Comparison of ENCODE assay signal across 17 cellular contexts in the genomic region with DNA sequence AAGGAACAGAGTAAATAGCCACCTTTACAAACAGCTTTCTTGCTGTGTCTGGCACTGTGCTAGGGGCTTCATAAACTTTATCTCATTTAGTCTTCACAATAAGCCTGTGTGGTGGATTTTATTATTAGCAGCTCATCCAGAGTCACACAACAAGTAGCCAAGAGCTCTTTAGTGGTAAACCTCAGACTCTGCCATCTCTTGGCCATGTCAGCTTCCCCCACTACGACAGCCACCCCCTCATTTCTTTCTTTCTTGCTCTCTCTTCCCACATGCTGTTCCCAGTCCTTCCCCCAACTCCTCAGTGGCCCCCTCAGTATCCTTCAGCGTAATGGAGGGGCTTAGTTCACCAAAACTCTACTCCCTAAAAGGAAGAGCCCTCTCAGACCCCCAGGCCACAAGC. TPM values are rescaled to one million over a fixed set of nuclear protein-coding genes. Genes with fewer than 3 reads are reported as not detected.
DNase-seq lines count a peak whose midpoint lies in the region; ATAC-seq, FAIRE-seq and TF ChIP-seq lines count a peak whose summit lies in the region.
"Had no signal": no experiment of that assay in that cellular context is flagged by ENCODE, and none has a peak within 500 bp of the region (broad histone marks: within the 10 kb centered on the region; RNA-seq: fewer than 3 reads in every experiment).

No MANE protein-coding gene starts in this region.

- H3K36me3 Mint-ChIP-seq in activated T-cell treated with anti-CD3 and anti-CD28 coated beads, Interleukin-2, amount 50 U/mL, for 72 hours (ENCODE audit: insufficient read depth in 2 of 2), result peaks cover 2 to 5% of the 10 kb centered on the region in 2 donors
- H3K36me3 Mint-ChIP-seq in T-cell (no peaks in the 10 kb centered on the region), WTC11 (no peaks in the 10 kb centered on the region; the same call in 1 of the 2 replicates)
- peaks cover 19% of the 10 kb centered on the region for H3K36me3 Mint-ChIP-seq in stimulated activated effector memory CD8-positive, alpha-beta T cell treated with anti-CD3 and anti-CD28 coated beads, Interleukin-12 subunit alpha, Interleukin-12 subunit beta, amount 100 ng/mL, for 72 hours

- H3K79me2 ChIP-seq in K562 (ENCODE audit: control insufficient read depth, insufficient read depth, low read length), result no peaks in the 10 kb centered on the region

- no peak overlapping the region for H3K4me3 ChIP-seq in K562
- H3K4me3 ChIP-seq: colonic mucosa, left lung, ovary had no signal

- no peak for FAIRE-seq in K562 (lab: Jason Lieb, UNC)
- FAIRE-seq: frontal cortex had no signal

- H3K27me3 ChIP-seq in K562 (ENCODE audit: control insufficient read depth in 2 of 2, insufficient read depth in 2 of 2, low read length in 2 of 2), result no peaks in the 10 kb centered on the region
- H3K27me3 ChIP-seq: colonic mucosa, left lung, ovary had no signal

- H2AFZ ChIP-seq in K562 (ENCODE audit: low read depth, low read length), result peak overlapping the region; percentile 86

- no peak for TF ChIP-seq CTCF in K562 (IDR thresholded peaks at IDR 0.05 in 2 of 3, conservative IDR thresholded peaks at IDR 0.05 in 1 of 3; ENCODE audit: insufficient read depth in 2 of 3, low read depth in 1 of 3, low read length in 3 of 3)
- no peak for TF ChIP-seq CTCF in WTC11 (IDR thresholded peaks at IDR 0.05)

- WGBS in K562 (ENCODE audit: insufficient coverage, low coverage, missing lambda C conversion rate), result 40% methylated on average over 2 of the region's 2 CpGs

- no peak for TF ChIP-seq RAD21 in K562 (CRISPR knock-in tag; conservative IDR thresholded peaks at IDR 0.05 in 1 of 2, IDR thresholded peaks at IDR 0.05 in 1 of 2)

- peaks cover 22 to 35% of the 10 kb centered on the region in 2 experiments for H3K4me1 ChIP-seq in K562 (replicated peaks in 1 of 2; ENCODE audit: control insufficient read depth in 2 of 2, insufficient read depth in 2 of 2, low read length in 2 of 2)

- H3K27ac ChIP-seq in K562 (ENCODE audit: extremely low read depth, low read depth, low read length), result no peak overlapping the region
- H3K27ac ChIP-seq: colonic mucosa, left lung, ovary had no signal

- CTCF ChIA-PET in T-cell (lab: Charles Lee) (interaction anchor here (1.1 to 2.5 kb wide), 3 partner anchors 10 to 89 kb away, joined by 3 to 10 read pairs (median 5); no protein-coding TSS in a partner anchor), K562 (lab: Yijun Ruan, JAX; ENCODE audit: low intra/inter-chr PET ratio) (no interaction called here), WTC11 (lab: Charles Lee) (interaction anchor here (0.8 to 2.4 kb wide), 5 partner anchors 9 to 140 kb away, joined by 3 to 12 read pairs (median 6); a partner anchor contains a TSS)

- in situ Hi-C loops in K562 (cut with MboI), result no loop called here

- intact Hi-C loops in K562 (cut with micrococcal nuclease), result no loop called here
- intact Hi-C loops in left cardiac atrium (cut with DNase I), result no loop called here

- POLR2A ChIA-PET in T-cell (lab: Charles Lee) (no interaction called here), K562 (lab: Yijun Ruan, JAX) (interaction anchor here (0.5 to 1.5 kb wide), 3 partner anchors 9 to 528 kb away, joined by 3 to 7 read pairs (median 5); no protein-coding TSS in a partner anchor), WTC11 (lab: Charles Lee) (no interaction called here)

- peak overlapping the region in 1 of 2 experiments; percentile 40; a peak in 1 of 4 replicates for H3K9ac ChIP-seq in K562 (ENCODE audit: insufficient read depth in 1 of 2, low read depth in 2 of 2, low read length in 2 of 2)

- DNase-seq in activated T-cell treated with anti-CD3 and anti-CD28 coated beads, Interleukin-2, amount 50 U/mL, for 72 hours, result no peak
- no peak for DNase-seq in activated T-cell treated with anti-CD3 and anti-CD28 coated beads, Interleukin-2, amount 50 U/mL, for 1 hour
- DNase-seq in T-cell (no peak), K562 (ENCODE audit: extremely low read depth in 1 of 4, low spot score in 3 of 4) (no peak), NCI-H1092 (lab: John Stamatoyannopoulos, UW) (no peak), WTC11 (ENCODE audit: low spot score) (no peak), left cardiac atrium (no peak)
- DNase-seq in stimulated activated effector memory CD8-positive, alpha-beta T cell treated with anti-CD3 and anti-CD28 coated beads, Interleukin-12 subunit alpha, Interleukin-12 subunit beta, amount 100 ng/mL, for 72 hours (ENCODE audit: low spot score in 2 of 2), result no peak
- DNase-seq: colonic mucosa, left lung, NCI-H1694 treated with DMSO at 0.1 percent for 48 hours, NCI-H446, ovary, substantia nigra had no signal

- H3K36me3 ChIP-seq in K562 (ENCODE audit: control insufficient read depth, insufficient read depth, low read length), result no peaks in the 10 kb centered on the region
- H3K36me3 ChIP-seq: colonic mucosa, left lung, ovary had no signal

- no TSS peak for BruUV-seq in K562 (replicated peaks; lab: Mats Ljungman, UMichigan)

- peaks cover 92% of the 10 kb centered on the region for H3K4me1 Mint-ChIP-seq in activated T-cell treated with anti-CD3 and anti-CD28 coated beads, Interleukin-2, amount 50 U/mL, for 72 hours (ENCODE audit: low read depth)
- H3K4me1 Mint-ChIP-seq in T-cell (peaks cover 88 to 94% (median 92%) of the 10 kb centered on the region in 3 donors), WTC11 (peaks cover 19% of the 10 kb centered on the region)
- H3K4me1 Mint-ChIP-seq in stimulated activated effector memory CD8-positive, alpha-beta T cell treated with anti-CD3 and anti-CD28 coated beads, Interleukin-12 subunit alpha, Interleukin-12 subunit beta, amount 100 ng/mL, for 72 hours, result peaks cover 86% of the 10 kb centered on the region

- peak overlapping the region; percentile 46 to 56 for H3K4me3 Mint-ChIP-seq in activated T-cell treated with anti-CD3 and anti-CD28 coated beads, Interleukin-2, amount 50 U/mL, for 72 hours
- peak overlapping the region in 2 of 3 donors; percentile 14 to 74 for H3K4me3 Mint-ChIP-seq in T-cell
- H3K4me3 Mint-ChIP-seq in stimulated activated effector memory CD8-positive, alpha-beta T cell treated with anti-CD3 and anti-CD28 coated beads, Interleukin-12 subunit alpha, Interleukin-12 subunit beta, amount 100 ng/mL, for 72 hours, result peak overlapping the region; percentile 48
- H3K4me3 Mint-ChIP-seq in WTC11, result no peak overlapping the region

- H3K9me1 ChIP-seq in K562 (ENCODE audit: control insufficient read depth, insufficient read depth, low read length), result no peaks in the 10 kb centered on the region

- no peak for TF ChIP-seq EP300 in K562 (IDR thresholded peaks at IDR 0.05; ENCODE audit: low read length)

- no peaks in the 10 kb centered on the region for H3K27me3 Mint-ChIP-seq in activated T-cell treated with anti-CD3 and anti-CD28 coated beads, Interleukin-2, amount 50 U/mL, for 72 hours (ENCODE audit: low read depth)
- no peaks in the 10 kb centered on the region for H3K27me3 Mint-ChIP-seq in T-cell
- peaks cover 7% of the 10 kb centered on the region for H3K27me3 Mint-ChIP-seq in WTC11 (ENCODE audit: low read depth)

- peaks cover 3 to 4% of the 10 kb centered on the region in 2 donors for H3K9me3 Mint-ChIP-seq in activated T-cell treated with anti-CD3 and anti-CD28 coated beads, Interleukin-2, amount 50 U/mL, for 72 hours
- H3K9me3 Mint-ChIP-seq in T-cell (no peaks in the 10 kb centered on the region), WTC11 (peaks cover 5% of the 10 kb centered on the region)
- no peaks in the 10 kb centered on the region for H3K9me3 Mint-ChIP-seq in stimulated activated effector memory CD8-positive, alpha-beta T cell treated with anti-CD3 and anti-CD28 coated beads, Interleukin-12 subunit alpha, Interleukin-12 subunit beta, amount 100 ng/mL, for 72 hours

- ATAC-seq in activated T-cell treated with anti-CD3 and anti-CD28 coated beads, Interleukin-2, amount 50 U/mL, for 72 hours (replicated peaks in 1 of 2), result no peak
- ATAC-seq in T-cell (replicated peaks in 1 of 4), result no peak
- ATAC-seq in K562, result no peak
- ATAC-seq in stimulated activated effector memory CD8-positive, alpha-beta T cell treated with anti-CD3 and anti-CD28 coated beads, Interleukin-12 subunit alpha, Interleukin-12 subunit beta, amount 100 ng/mL, for 72 hours, result no peak
- ATAC-seq in WTC11, result no peak
- no peak for ATAC-seq in left cardiac atrium
- ATAC-seq: activated CD4-positive, CD25-positive, alpha-beta regulatory T cell treated with anti-CD3 and anti-CD28 coated beads, Interleukin-2, amount 50 U/mL, for 24 hours; left lung had no signal

- peak overlapping the region; percentile 47 for H3K27ac Mint-ChIP-seq in activated T-cell treated with anti-CD3 and anti-CD28 coated beads, Interleukin-2, amount 50 U/mL, for 72 hours
- peak overlapping the region; percentile 87 to 99 for H3K27ac Mint-ChIP-seq in T-cell
- H3K27ac Mint-ChIP-seq in stimulated activated effector memory CD8-positive, alpha-beta T cell treated with anti-CD3 and anti-CD28 coated beads, Interleukin-12 subunit alpha, Interleukin-12 subunit beta, amount 100 ng/mL, for 72 hours, result peak overlapping the region; percentile 88
- H3K27ac Mint-ChIP-seq in WTC11, result no peak overlapping the region

- no peak for TF ChIP-seq POLR2A in K562 (conservative IDR thresholded peaks at IDR 0.05)

- H3K4me2 ChIP-seq in K562 (ENCODE audit: insufficient read depth, low read length), result no peak overlapping the region

- H4K20me1 ChIP-seq in K562 (replicated peaks; ENCODE audit: control insufficient read depth, insufficient read depth, low read length), result no peaks in the 10 kb centered on the region

- peaks cover 4% of the 10 kb centered on the region; the same call in 1 of the 2 replicates for H3K9me3 ChIP-seq in K562 (replicated peaks; ENCODE audit: control insufficient read depth, insufficient read depth, low read depth, low read length)
- H3K9me3 ChIP-seq: colonic mucosa, left lung had no signal

RNA-seq across cellular contexts. Expression of a gene that starts 1.2 kb away (rescaled TPM):
- total RNA-seq in activated T-cell treated with anti-CD3 and anti-CD28 coated beads, Interleukin-2, amount 50 U/mL, for 72 hours, result under 1 TPM in 1 of 2 donors, not detected in 1; 0.25 TPM
- total RNA-seq in T-cell (10 to 100 TPM in 2 of 5 donors, 1 to 10 TPM in 2, under 1 TPM in 1; 0.32 to 23.1 (median 5.3) TPM), K562 (2014; rRNA removed) (not detected in 2 replicates), K562 (2014; rRNA removed; fragmentation: Illumina TruSeq; extraction: Trizol) (not detected in 2 replicates), K562 (2015; rRNA removed; fragmentation: Illumina TruSeq; extraction: Trizol) (not detected in 2 replicates), K562 (2021) (not detected in 2 replicates), WTC11 (2021) (not detected in 3 replicates), left cardiac atrium (under 1 TPM in 1 of 2 donors, not detected in 1; 0.35 TPM)
- not detected in 2 replicates for total RNA-seq in K562 (2011; cell fraction: chromatin; rRNA removed; ENCODE audit: low replicate concordance)
- total RNA-seq in K562 (2011; cell fraction: nucleolus; rRNA removed), result not detected in 2 replicates
- total RNA-seq in K562 (2011; cell fraction: nucleoplasm; rRNA removed), result not detected in 2 replicates
- polyA plus RNA-seq in K562 (2011; rRNA removed) (not detected in 2 replicates), K562 (2014; fragmentation: Illumina TruSeq; extraction: Trizol) (not detected in 2 replicates), K562 (2014; fragmentation: Nextera tagmentation; extraction: Ambion mirVana) (not detected), K562 (2014; rRNA removed) (not detected in 2 replicates)
- polyA plus RNA-seq in K562 (2011; cell fraction: cytosol; rRNA removed), result not detected in 2 replicates
- not detected in 2 replicates for polyA plus RNA-seq in K562 (2011; cell fraction: nucleus; rRNA removed)
- polyA plus RNA-seq in K562 (2012), result not detected in 2 replicates
- polyA minus RNA-seq in K562 (2011; rRNA and poly(A)+ RNA removed), result not detected in 2 replicates
- not detected in 2 replicates for polyA minus RNA-seq in K562 (2011; cell fraction: cytosol; rRNA and poly(A)+ RNA removed)
- not detected in 2 replicates for polyA minus RNA-seq in K562 (2011; cell fraction: nucleus; rRNA and poly(A)+ RNA removed)
- total RNA-seq: frontal cortex had no signal
- polyA plus RNA-seq: AG04450 had no signal

RNA-seq across cellular contexts. Expression of a gene that starts 19.9 kb away (rescaled TPM):
- 1 to 10 TPM; 1.6 to 2.3 TPM for total RNA-seq in activated T-cell treated with anti-CD3 and anti-CD28 coated beads, Interleukin-2, amount 50 U/mL, for 72 hours
- total RNA-seq in T-cell (1 to 10 TPM; 3.0 to 7.3 (median 5.1) TPM), K562 (2014; rRNA removed) (7.5 and 12.6 TPM in 2 replicates), K562 (2014; rRNA removed; fragmentation: Illumina TruSeq; extraction: Trizol) (1.3 and 2.1 TPM in 2 replicates), K562 (2015; rRNA removed; fragmentation: Illumina TruSeq; extraction: Trizol) (1.9 and 2.5 TPM in 2 replicates), K562 (2021) (8.5 and 8.8 TPM in 2 replicates), WTC11 (2021) (14.4 to 21.1 TPM (median 17.8 TPM) in 3 replicates), left cardiac atrium (not detected)
- total RNA-seq in K562 (2011; cell fraction: chromatin; rRNA removed; ENCODE audit: low replicate concordance), result 7.8 and 10.7 TPM in 2 replicates
- total RNA-seq in K562 (2011; cell fraction: nucleolus; rRNA removed), result 10.0 and 10.2 TPM in 2 replicates
- 5.7 and 6.5 TPM in 2 replicates for total RNA-seq in K562 (2011; cell fraction: nucleoplasm; rRNA removed)
- polyA plus RNA-seq in K562 (2011; rRNA removed) (3.3 and 3.8 TPM in 2 replicates), K562 (2014; fragmentation: Illumina TruSeq; extraction: Trizol) (3.7 and 5.1 TPM in 2 replicates), K562 (2014; fragmentation: Nextera tagmentation; extraction: Ambion mirVana) (1 to 10 TPM in 1 of 2 experiments, under 1 TPM in 1; 0.39 to 2.4 TPM), K562 (2014; rRNA removed) (3.1 and 8.1 TPM in 2 replicates)
- 4.8 and 8.5 TPM in 2 replicates for polyA plus RNA-seq in K562 (2011; cell fraction: cytosol; rRNA removed)
- polyA plus RNA-seq in K562 (2011; cell fraction: nucleus; rRNA removed), result 6.5 and 9.6 TPM in 2 replicates
- 4.3 and 24.3 TPM in 2 replicates for polyA plus RNA-seq in K562 (2012)
- 1.6 and 1.9 TPM in 2 replicates for polyA minus RNA-seq in K562 (2011; rRNA and poly(A)+ RNA removed)
- 5.9 and 7.5 TPM in 2 replicates for polyA minus RNA-seq in K562 (2011; cell fraction: cytosol; rRNA and poly(A)+ RNA removed)
- polyA minus RNA-seq in K562 (2011; cell fraction: nucleus; rRNA and poly(A)+ RNA removed), result 2.6 and 4.4 TPM in 2 replicates
- polyA plus RNA-seq: AG04450 had no signal

RNA-seq across cellular contexts. Expression of a gene that starts 36.8 kb away (rescaled TPM):
- not detected for total RNA-seq in activated T-cell treated with anti-CD3 and anti-CD28 coated beads, Interleukin-2, amount 50 U/mL, for 72 hours
- total RNA-seq in T-cell (1 to 10 TPM in 2 of 5 donors, under 1 TPM in 1, not detected in 2; 0.95 to 1.3 (median 1.1) TPM), K562 (2014; rRNA removed) (3.1 and 3.8 TPM in 2 replicates), K562 (2014; rRNA removed; fragmentation: Illumina TruSeq; extraction: Trizol) (4.3 and 4.5 TPM in 2 replicates), K562 (2015; rRNA removed; fragmentation: Illumina TruSeq; extraction: Trizol) (4.5 and 5.4 TPM in 2 replicates), K562 (2021) (5.1 TPM in 2 replicates), WTC11 (2021) (1,150 to 1,251 TPM (median 1,185 TPM) in 3 replicates), left cardiac atrium (under 1 TPM in 1 of 2 donors, not detected in 1; 0.15 TPM)
- 0.51 and 0.97 TPM in 2 replicates for total RNA-seq in K562 (2011; cell fraction: chromatin; rRNA removed; ENCODE audit: low replicate concordance)
- total RNA-seq in K562 (2011; cell fraction: nucleolus; rRNA removed), result 0.53 and 0.67 TPM in 2 replicates
- 0.81 and 1.5 TPM in 2 replicates for total RNA-seq in K562 (2011; cell fraction: nucleoplasm; rRNA removed)
- polyA plus RNA-seq in K562 (2011; rRNA removed) (0.26 and 5.2 TPM in 2 replicates), K562 (2014; fragmentation: Illumina TruSeq; extraction: Trizol) (3.5 and 3.9 TPM in 2 replicates), K562 (2014; fragmentation: Nextera tagmentation; extraction: Ambion mirVana) (1 to 10 TPM in 1 of 2 experiments, under 1 TPM in 1; 0.80 to 1.0 TPM), K562 (2014; rRNA removed) (2.4 and 3.2 TPM in 2 replicates)
- 0.25 and 1.9 TPM in 2 replicates for polyA plus RNA-seq in K562 (2011; cell fraction: cytosol; rRNA removed)
- 0.15 and 1.7 TPM in 2 replicates for polyA plus RNA-seq in K562 (2011; cell fraction: nucleus; rRNA removed)
- 0.24 and 1.0 TPM in 2 replicates for polyA plus RNA-seq in K562 (2012)
- 0.69 and 13.6 TPM in 2 replicates for polyA minus RNA-seq in K562 (2011; rRNA and poly(A)+ RNA removed)
- polyA minus RNA-seq in K562 (2011; cell fraction: cytosol; rRNA and poly(A)+ RNA removed), result 0.36 and 6.4 TPM in 2 replicates
- 0.11 and 0.81 TPM in 2 replicates for polyA minus RNA-seq in K562 (2011; cell fraction: nucleus; rRNA and poly(A)+ RNA removed)
- total RNA-seq: frontal cortex, left lung had no signal
- polyA plus RNA-seq: AG04450, ovary had no signal

RNA-seq across cellular contexts. Expression of a gene that starts 56.0 kb away (rescaled TPM):
- 100 to 1,000 TPM; 213 to 245 TPM for total RNA-seq in activated T-cell treated with anti-CD3 and anti-CD28 coated beads, Interleukin-2, amount 50 U/mL, for 72 hours
- 1,000 to 10,000 TPM in 4 of 5 donors, 100 to 1,000 TPM in 1; 994 to 1,121 (median 1,054) TPM for total RNA-seq in T-cell
- 26.7 and 65.5 TPM in 2 replicates for total RNA-seq in K562 (2011; cell fraction: chromatin; rRNA removed; ENCODE audit: low replicate concordance)
- total RNA-seq in K562 (2011; cell fraction: nucleolus; rRNA removed), result 72.0 and 78.5 TPM in 2 replicates
- 50.2 and 55.9 TPM in 2 replicates for total RNA-seq in K562 (2011; cell fraction: nucleoplasm; rRNA removed)
- 34.9 and 43.3 TPM in 2 replicates for total RNA-seq in K562 (2014; rRNA removed)
- total RNA-seq in K562 (2014; rRNA removed; fragmentation: Illumina TruSeq; extraction: Trizol), result 127 TPM in 2 replicates
- 182 and 185 TPM in 2 replicates for total RNA-seq in K562 (2015; rRNA removed; fragmentation: Illumina TruSeq; extraction: Trizol)
- total RNA-seq in K562 (2021), result 70.9 and 90.7 TPM in 2 replicates
- 312 and 418 TPM in 2 replicates for polyA plus RNA-seq in K562 (2011; rRNA removed)
- 457 and 520 TPM in 2 replicates for polyA plus RNA-seq in K562 (2011; cell fraction: cytosol; rRNA removed)
- polyA plus RNA-seq in K562 (2011; cell fraction: nucleus; rRNA removed), result 77.7 and 147 TPM in 2 replicates
- 170 and 195 TPM in 2 replicates for polyA plus RNA-seq in K562 (2012)
- polyA plus RNA-seq in K562 (2014; fragmentation: Illumina TruSeq; extraction: Trizol), result 147 and 173 TPM in 2 replicates
- 100 to 1,000 TPM; 355 to 488 TPM for polyA plus RNA-seq in K562 (2014; fragmentation: Nextera tagmentation; extraction: Ambion mirVana)
- polyA plus RNA-seq in K562 (2014; rRNA removed), result 152 and 198 TPM in 2 replicates
- polyA minus RNA-seq in K562 (2011; rRNA and poly(A)+ RNA removed), result 56.1 and 74.7 TPM in 2 replicates
- polyA minus RNA-seq in K562 (2011; cell fraction: cytosol; rRNA and poly(A)+ RNA removed), result 28.1 and 33.6 TPM in 2 replicates
- 6.9 and 14.1 TPM in 2 replicates for polyA minus RNA-seq in K562 (2011; cell fraction: nucleus; rRNA and poly(A)+ RNA removed)
- 2.8 to 3.7 TPM (median 3.4 TPM) in 3 replicates for total RNA-seq in WTC11 (2021)
- total RNA-seq in left cardiac atrium, result 10 to 100 TPM in 1 of 2 donors, 1 to 10 TPM in 1; 5.5 to 14.3 TPM
- total RNA-seq: frontal cortex had no signal
- polyA plus RNA-seq: AG04450 had no signal

RNA-seq across cellular contexts. Expression of a gene that starts 58.3 kb away (rescaled TPM):
- total RNA-seq in activated T-cell treated with anti-CD3 and anti-CD28 coated beads, Interleukin-2, amount 50 U/mL, for 72 hours, result 10 to 100 TPM; 39.5 to 43.6 TPM
- 10 to 100 TPM; 34.9 to 48.2 (median 42.9) TPM for total RNA-seq in T-cell
- 193 and 199 TPM in 2 replicates for total RNA-seq in K562 (2011; cell fraction: chromatin; rRNA removed; ENCODE audit: low replicate concordance)
- total RNA-seq in K562 (2011; cell fraction: nucleolus; rRNA removed), result 118 TPM in 2 replicates
- total RNA-seq in K562 (2011; cell fraction: nucleoplasm; rRNA removed), result 160 and 187 TPM in 2 replicates
- 40.8 and 45.3 TPM in 2 replicates for total RNA-seq in K562 (2014; rRNA removed)
- 49.6 and 51.4 TPM in 2 replicates for total RNA-seq in K562 (2014; rRNA removed; fragmentation: Illumina TruSeq; extraction: Trizol)
- total RNA-seq in K562 (2015; rRNA removed; fragmentation: Illumina TruSeq; extraction: Trizol), result 46.8 and 47.4 TPM in 2 replicates
- 55.0 and 60.4 TPM in 2 replicates for total RNA-seq in K562 (2021)
- 34.8 and 39.8 TPM in 2 replicates for polyA plus RNA-seq in K562 (2011; rRNA removed)
- polyA plus RNA-seq in K562 (2011; cell fraction: cytosol; rRNA removed), result 30.4 and 33.9 TPM in 2 replicates
- polyA plus RNA-seq in K562 (2011; cell fraction: nucleus; rRNA removed), result 36.1 and 38.4 TPM in 2 replicates
- 30.7 and 44.5 TPM in 2 replicates for polyA plus RNA-seq in K562 (2012)
- 41.8 and 50.3 TPM in 2 replicates for polyA plus RNA-seq in K562 (2014; fragmentation: Illumina TruSeq; extraction: Trizol)
- 10 to 100 TPM; 33.3 to 44.3 TPM for polyA plus RNA-seq in K562 (2014; fragmentation: Nextera tagmentation; extraction: Ambion mirVana)
- polyA plus RNA-seq in K562 (2014; rRNA removed), result 38.3 and 42.1 TPM in 2 replicates
- 75.8 and 89.1 TPM in 2 replicates for polyA minus RNA-seq in K562 (2011; rRNA and poly(A)+ RNA removed)
- 23.4 and 26.7 TPM in 2 replicates for polyA minus RNA-seq in K562 (2011; cell fraction: cytosol; rRNA and poly(A)+ RNA removed)
- 39.3 and 68.4 TPM in 2 replicates for polyA minus RNA-seq in K562 (2011; cell fraction: nucleus; rRNA and poly(A)+ RNA removed)
- total RNA-seq in WTC11 (2021), result 44.9 to 55.4 TPM (median 47.1 TPM) in 3 replicates
- total RNA-seq in left cardiac atrium, result 10 to 100 TPM; 44.7 to 49.6 TPM

Comparison
In these comparisons a context has a peak if more than half of its experiments do, and no peak if none do; other contexts are left out.
1. RNA of a gene that starts 36.8 kb away (total RNA-seq): 1,150 to 1,251 TPM in WTC11; 0.51 to 5.4 TPM in K562, 0.95 to 1.3 TPM in T-cell, 0.15 TPM in left cardiac atrium and not detected in activated T-cell treated with anti-CD3 and anti-CD28 coated beads, Interleukin-2, amount 50 U/mL, for 72 hours; every median in the first group is over 100 times any median in the second.